In the genomic region with DNA sequence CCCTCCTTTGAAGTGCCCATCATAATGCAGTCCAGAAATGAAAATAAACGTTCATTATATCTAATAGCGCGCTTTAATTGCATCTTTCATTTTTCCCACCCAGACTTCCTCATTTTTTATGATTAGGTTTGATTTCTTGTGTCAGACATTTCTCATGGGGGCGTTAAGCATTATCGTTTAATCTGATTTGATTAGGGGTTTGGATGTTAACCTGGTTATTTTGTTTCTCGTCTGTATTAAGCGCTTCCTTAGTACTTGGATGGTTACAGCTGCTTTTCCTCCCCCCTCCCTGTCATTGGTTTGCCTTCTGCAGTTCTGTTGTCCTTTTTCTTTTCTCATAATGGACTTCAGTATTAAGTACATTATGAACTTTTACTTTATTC, we compare ENCODE assay signal across 8 cellular contexts. TPM values are rescaled to one million over a fixed set of nuclear protein-coding genes. Genes with fewer than 3 reads are reported as not detected.
DNase-seq lines count a peak whose midpoint lies in the region; ATAC-seq and TF ChIP-seq lines count a peak whose summit lies in the region.

No MANE protein-coding gene starts in this region.

- TF ChIP-seq CTCF in endodermal cell (conservative IDR thresholded peaks at IDR 0.05) (no peak), ovary (IDR thresholded peaks at IDR 0.05) (no peak)

- H3K27me3 ChIP-seq in endodermal cell (ENCODE audit: control insufficient read depth, insufficient read depth, low read length, poor library complexity, severe bottlenecking) (no peaks in the 10 kb centered on the region), ovary (no peaks in the 10 kb centered on the region)

- H3K27ac Mint-ChIP-seq in endodermal cell: peak overlapping the region; percentile 100

- peak overlapping the region; percentile 95 for H3K9ac ChIP-seq in endodermal cell (ENCODE audit: extremely low read depth, low read length, poor library complexity, severe bottlenecking)

- ATAC-seq in GM19452 (IDR thresholded peaks at IDR 0.05; ENCODE audit: unreplicated experiment) (no peak), HG03045 (IDR thresholded peaks at IDR 0.05; ENCODE audit: unreplicated experiment) (no peak), HG03439 (IDR thresholded peaks at IDR 0.05; ENCODE audit: unreplicated experiment) (no peak)

- in situ Hi-C loops in G401 (cut with HindIII; ENCODE audit: low sequenced_read_pairs): no loop called here

- H3K4me1 ChIP-seq in endodermal cell (ENCODE audit: control insufficient read depth, insufficient read depth, low read length) (peaks cover 9% of the 10 kb centered on the region), ovary (ENCODE audit: insufficient read depth) (no peaks in the 10 kb centered on the region)

- H3K9me3 Mint-ChIP-seq in endodermal cell: no peaks in the 10 kb centered on the region

- H3K36me3 Mint-ChIP-seq in endodermal cell (ENCODE audit: low read depth): peaks cover 46% of the 10 kb centered on the region

- H3K4me3 Mint-ChIP-seq in endodermal cell: peak overlapping the region; percentile 100

- H3K27ac ChIP-seq in endodermal cell (ENCODE audit: low read depth, low read length) (peak overlapping the region; percentile 99), ovary (peak overlapping the region in 1 of 2 donors; percentile 99)

- no peak for TF ChIP-seq POLR2A in ovary (IDR thresholded peaks at IDR 0.05)

- no peaks in the 10 kb centered on the region for H3K9me3 ChIP-seq in endodermal cell (ENCODE audit: control insufficient read depth, low read length)
- H3K9me3 ChIP-seq in ovary: no peaks in the 10 kb centered on the region

- WGBS in endodermal cell (ENCODE audit: insufficient coverage in 1 of 2, insufficient read length in 1 of 2), 2 experiments: 33% methylated on average over 4 of the region's 7 CpGs; no CpG with 5 or more reads in 1 of the 2 experiments
- 1 to 2% (median 2%) methylated on average over 7 of the region's 7 CpGs for WGBS in ovary, 3 donors

- intact Hi-C loops in ovary (cut with DNase I): no loop called here

- H3K4me1 Mint-ChIP-seq in endodermal cell: peaks cover 28% of the 10 kb centered on the region

- H3K36me3 ChIP-seq in endodermal cell (ENCODE audit: control insufficient read depth, insufficient read depth, low read length) (peaks cover 49% of the 10 kb centered on the region), ovary (no peaks in the 10 kb centered on the region)

- no peaks in the 10 kb centered on the region for H3K27me3 Mint-ChIP-seq in endodermal cell (ENCODE audit: insufficient read depth)

- DNase-seq in G401 (ENCODE audit: low spot score) (peak; percentile 29), OCI-M1 (lab: John Stamatoyannopoulos, UW) (peak; percentile 63), endodermal cell (no peak), ovary (no peak), OCI-M2 (lab: John Stamatoyannopoulos, UW; ENCODE audit: unreplicated experiment) (no peak)

- TF ChIP-seq EP300 in ovary (IDR thresholded peaks at IDR 0.05): no peak

- H3K4me3 ChIP-seq in endodermal cell (ENCODE audit: low read length): peak overlapping the region; percentile 100
- H3K4me3 ChIP-seq in ovary: peak overlapping the region; percentile 87

RNA-seq across cellular contexts. Expression of a gene that starts 0.5 kb away (rescaled TPM):
- 11.5 and 45.7 TPM in 2 replicates for total RNA-seq in G401 (2014; rRNA removed; shearing (Covaris generic))
- 10 to 100 TPM; 29.3 to 33.3 TPM for total RNA-seq in endodermal cell
- polyA plus RNA-seq in endodermal cell (2013, experiment 1 of 2): 22.3 TPM
- 18.9 TPM for polyA plus RNA-seq in endodermal cell (2013, experiment 2 of 2)
- 10 to 100 TPM; 16.1 to 26.2 (median 19.6) TPM for total RNA-seq in ovary
- polyA plus RNA-seq in ovary: 10 to 100 TPM in 1 of 2 donors, 1 to 10 TPM in 1; 9.6 to 19.6 TPM

RNA-seq across cellular contexts. Expression of a gene that starts 1.3 kb away (rescaled TPM):
- total RNA-seq in G401 (2014; rRNA removed; shearing (Covaris generic)): 369 and 387 TPM in 2 replicates
- total RNA-seq in endodermal cell (100 to 1,000 TPM; 255 to 307 TPM), ovary (100 to 1,000 TPM; 149 to 245 (median 174) TPM)
- 314 TPM for polyA plus RNA-seq in endodermal cell (2013, experiment 1 of 2)
- polyA plus RNA-seq in endodermal cell (2013, experiment 2 of 2): 252 TPM
- 100 to 1,000 TPM; 126 to 152 TPM for polyA plus RNA-seq in ovary

RNA-seq across cellular contexts. Expression of a gene that starts 11.8 kb away (rescaled TPM):
- total RNA-seq in G401 (2014; rRNA removed; shearing (Covaris generic)): 25.9 and 34.6 TPM in 2 replicates
- total RNA-seq in endodermal cell (10 to 100 TPM; 31.3 to 39.9 TPM), ovary (10 to 100 TPM; 20.9 to 36.6 (median 31.8) TPM)
- 32.3 TPM for polyA plus RNA-seq in endodermal cell (2013, experiment 1 of 2)
- polyA plus RNA-seq in endodermal cell (2013, experiment 2 of 2): 27.7 TPM
- polyA plus RNA-seq in ovary: 10 to 100 TPM; 37.9 to 47.4 TPM

RNA-seq across cellular contexts. Expression of a gene that starts 12.1 kb away (rescaled TPM):
- 14.6 and 31.9 TPM in 2 replicates for total RNA-seq in G401 (2014; rRNA removed; shearing (Covaris generic))
- total RNA-seq in endodermal cell (10 to 100 TPM; 17.0 to 20.3 TPM), ovary (10 to 100 TPM; 20.1 to 49.8 (median 38.1) TPM)
- 18.8 TPM for polyA plus RNA-seq in endodermal cell (2013, experiment 1 of 2)
- polyA plus RNA-seq in endodermal cell (2013, experiment 2 of 2): 16.4 TPM
- 10 to 100 TPM; 19.5 to 28.2 TPM for polyA plus RNA-seq in ovary

RNA-seq across cellular contexts. Expression of a gene that starts 27.7 kb away (rescaled TPM):
- total RNA-seq in G401 (2014; rRNA removed; shearing (Covaris generic)): 93.4 and 96.7 TPM in 2 replicates
- total RNA-seq in endodermal cell: 10 to 100 TPM; 61.6 to 77.1 TPM
- polyA plus RNA-seq in endodermal cell (2013, experiment 1 of 2): 64.6 TPM
- 58.4 TPM for polyA plus RNA-seq in endodermal cell (2013, experiment 2 of 2)
- total RNA-seq in ovary: 100 to 1,000 TPM; 107 to 210 (median 181) TPM
- 100 to 1,000 TPM; 199 to 759 TPM for polyA plus RNA-seq in ovary

Comparison
In these comparisons a context has a peak if more than half of its experiments do, and no peak if none do; other contexts are left out.
1. DNase-seq: peak in G401 (single experiment) and OCI-M1 (single experiment); none in endodermal cell (single experiment), ovary (0 of 5) and OCI-M2 (single experiment).